Comparison of ENCODE assay signal across 1 cellular context in the genomic region with DNA sequence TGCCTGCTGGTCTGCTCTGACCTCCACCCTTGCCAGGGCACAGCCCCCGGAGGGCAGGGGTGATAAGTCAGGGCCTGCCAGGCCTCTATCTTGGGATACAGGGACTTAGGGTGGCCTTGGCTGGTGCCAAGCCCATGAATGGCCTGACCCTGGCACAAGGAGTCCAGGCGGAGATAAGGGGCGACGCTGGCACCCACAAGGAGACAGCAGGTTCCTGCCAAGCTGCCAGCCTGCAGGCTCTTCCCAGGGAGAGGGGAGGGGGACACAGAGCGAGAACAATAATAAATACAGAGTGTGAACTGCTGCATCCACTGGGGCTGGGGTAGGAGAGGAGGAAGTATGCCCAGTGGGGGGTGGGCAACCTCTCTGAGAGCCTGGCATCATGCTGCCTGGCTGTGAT.
TF ChIP-seq lines count a peak whose summit lies in the region.

No MANE protein-coding gene starts in this region.

TF ChIP-seq in HepG2, 621 proteins besides CTCF, POLR2A, EP300 and RAD21:
- TF ChIP-seq HNRNPL (IDR thresholded peaks at IDR 0.05; ENCODE audit: low read depth, low read length) = peak; percentile 54; the same call in 1 of the 2 replicates
- TF ChIP-seq GABPB1 (CRISPR knock-in tag; IDR thresholded peaks at IDR 0.05) = no peak
TF ChIP-seq in HepG2: peak in this region for 1.
